In genomic region chr12:65187665-65188064, GRCh38 we compare ENCODE assay signal across 22 cellular contexts.
"Had no signal": no experiment of that assay in that cellular context is flagged by ENCODE, and none has a peak within 500 bp of the region (broad histone marks: within the 10 kb centered on the region; RNA-seq: fewer than 3 reads in every experiment).

No MANE protein-coding gene starts in this region.

- H3K36me3 ChIP-seq: adrenal gland, esophagus squamous epithelium, gastrocnemius medialis, left ventricle myocardium inferior, right lobe of liver, transverse colon had no signal

- H3K4me3 Mint-ChIP-seq: activated naive CD8-positive, alpha-beta T cell; central memory CD8-positive, alpha-beta T cell; nephron progenitor cell had no signal

- ATAC-seq: gastrocnemius medialis had no signal

- H3K4me3 ChIP-seq: adrenal gland, dorsolateral prefrontal cortex, esophagus squamous epithelium, gastrocnemius medialis, left ventricle myocardium inferior, right lobe of liver, skin epidermis, transverse colon had no signal

- DNase-seq: activated naive CD4-positive, alpha-beta T cell; activated T-cell treated with anti-CD3 and anti-CD28 coated beads, Interleukin-2, amount 50 U/mL, for 1 hour; adrenal gland; dorsolateral prefrontal cortex; esophagus squamous epithelium; gastrocnemius medialis; hippocampal formation; left ventricle myocardium inferior; midbrain; nephron progenitor cell; occipital lobe; right lobe of liver; stimulated activated CD4-positive, alpha-beta T cell treated with anti-CD3 and anti-CD28 coated beads, Interleukin-1b, Interleukin-23, amount 100 ng/mL, for 48 hours; T-helper 9 cell; transverse colon had no signal

- H3K27ac ChIP-seq: adrenal gland, dorsolateral prefrontal cortex, esophagus squamous epithelium, gastrocnemius medialis, left ventricle myocardium inferior, right lobe of liver, skin epidermis, transverse colon had no signal

- H3K9me3 ChIP-seq: adrenal gland, esophagus squamous epithelium, gastrocnemius medialis, left ventricle myocardium inferior, right lobe of liver, transverse colon had no signal

- H3K27me3 ChIP-seq: adrenal gland, dorsolateral prefrontal cortex, esophagus squamous epithelium, gastrocnemius medialis, right lobe of liver, transverse colon had no signal

- FAIRE-seq: astrocyte, colon, urothelium cell line had no signal

- H3K27me3 Mint-ChIP-seq: activated naive CD8-positive, alpha-beta T cell; central memory CD8-positive, alpha-beta T cell had no signal

- H3K9me3 Mint-ChIP-seq: activated T-helper 2 cell treated with anti-CD3 and anti-CD28 coated beads, Interferon-gamma antibody, Interleukin-2, Interleukin-4, amounts not matched to agents 10 μg/mL and 5 μg/mL and 100 μg/mL, durations not matched to agents 14 hours and 24 hours and 36 hours; central memory CD8-positive, alpha-beta T cell; nephron progenitor cell had no signal

- H3K27ac Mint-ChIP-seq: activated T-helper 2 cell treated with anti-CD3 and anti-CD28 coated beads, Interferon-gamma antibody, Interleukin-2, Interleukin-4, amounts not matched to agents 10 μg/mL and 5 μg/mL and 100 μg/mL, durations not matched to agents 14 hours and 24 hours and 36 hours; nephron progenitor cell had no signal
